8 cellular contexts compared by ENCODE assay signal in genomic region chr5:132736853-132737833, GRCh38. TPM values are rescaled to one million over a fixed set of nuclear protein-coding genes. Genes with fewer than 3 reads are reported as not detected.
DNase-seq lines count a peak whose midpoint lies in the region; ATAC-seq and TF ChIP-seq lines count a peak whose summit lies in the region.

KIF3A (minus strand) TSS chr5:132737546; CDS start chr5:132737419, 127 bp downstream.

- peak within 1 kb of the TSS; percentile 81 to 98 (median 92) for H3K4me3 ChIP-seq in spleen

- no peaks in the 10 kb centered on the region for H3K36me3 Mint-ChIP-seq in WTC11

- H3K27ac ChIP-seq in caudate nucleus (ENCODE audit: low read depth, low read length) (peak within 1 kb of the TSS; percentile 83), spleen (peak within 1 kb of the TSS; percentile 21 to 86 (median 72))

- CTCF ChIA-PET in WTC11 (lab: Charles Lee), result interaction anchor here (0.5 to 2.7 kb wide), 17 partner anchors 9 to 350 kb away, joined by 3 to 21 read pairs (median 4); partner anchors contain the start of genes CCNI2, IL13, SEPTIN8 and SOWAHA

- POLR2A ChIA-PET in WTC11 (lab: Charles Lee), result interaction anchor here (1.2 kb wide), 1 partner anchor 10 kb away, joined by 8 read pairs; the partner anchor contains the start of gene CCNI2

- peaks cover 0 to 16% (median 0%) of the 10 kb centered on the region in 7 donors for H3K27me3 ChIP-seq in spleen (replicated peaks in 1 of 7)

- peaks cover 8 to 26% (median 18%) of the 10 kb centered on the region in 6 donors for H3K4me1 ChIP-seq in spleen

- peak within 1 kb of the TSS; percentile 79 for H3K4me3 Mint-ChIP-seq in WTC11

- DNase-seq in AG08396 (ENCODE audit: low spot score), result peak; percentile 100
- peak; percentile 95 for DNase-seq in NCI-H226
- peak; percentile 99 for DNase-seq in WTC11 (ENCODE audit: low spot score)
- DNase-seq in caudate nucleus (lab: John Stamatoyannopoulos, UW), result peak in 60 of 61 donors; percentile 78 to 97 (median 94)
- DNase-seq in inferior parietal cortex (ENCODE audit: extremely low spot score), result peak; percentile 99
- peak; percentile 99 for DNase-seq in spleen

- no peaks in the 10 kb centered on the region for H3K9me3 Mint-ChIP-seq in WTC11

- intact Hi-C loops in spleen (cut with DNase I; ENCODE audit: low total_unique reads), result no loop called here

- H3K4me1 Mint-ChIP-seq in WTC11, result peaks cover 15% of the 10 kb centered on the region

- H3K27ac Mint-ChIP-seq in WTC11, result no peak within 1 kb of the TSS; the same call in 1 of the 2 replicates

- peaks cover 0 to 2% (median 0%) of the 10 kb centered on the region in 8 donors for H3K9me3 ChIP-seq in spleen

- ATAC-seq in GM18909 (IDR thresholded peaks at IDR 0.05; ENCODE audit: poor library complexity, unreplicated experiment) (peak; percentile 93), HG03175 (IDR thresholded peaks at IDR 0.05; ENCODE audit: unreplicated experiment) (peak; percentile 92), WTC11 (peak; percentile 96)

- no peak for TF ChIP-seq POLR2A in spleen (IDR thresholded peaks at IDR 0.05)

- TF ChIP-seq CTCF in WTC11 (IDR thresholded peaks at IDR 0.05), result no peak
- TF ChIP-seq CTCF in spleen (IDR thresholded peaks at IDR 0.05 in 8 of 11, conservative IDR thresholded peaks at IDR 0.05 in 3 of 11), result peak in 8 of 11 experiments; percentile 10 to 62 (median 40)

- 1 to 2% (median 1%) methylated on average over 42 to 81 of the region's 81 CpGs for WGBS in spleen, 5 donors

- H3K36me3 ChIP-seq in spleen, result peaks cover 0 to 12% (median 0%) of the 10 kb centered on the region in 6 donors

- H3K27me3 Mint-ChIP-seq in WTC11 (ENCODE audit: low read depth), result peaks cover 4% of the 10 kb centered on the region; the same call in 1 of the 2 replicates

TF ChIP-seq in WTC11, 78 proteins besides CTCF, POLR2A, EP300 and RAD21 (continues in another document):
- TF ChIP-seq RORB (CRISPR knock-in tag; IDR thresholded peaks at IDR 0.05), result no peak
- no peak for TF ChIP-seq ESRRA (CRISPR knock-in tag; IDR thresholded peaks at IDR 0.05; ENCODE audit: borderline replicate concordance)
- no peak for TF ChIP-seq JAZF1 (CRISPR knock-in tag; IDR thresholded peaks at IDR 0.05)
- peak; percentile 71 for TF ChIP-seq FOXP1 (CRISPR knock-in tag; IDR thresholded peaks at IDR 0.05; ENCODE audit: borderline replicate concordance)
- TF ChIP-seq ATF1 (CRISPR knock-in tag; IDR thresholded peaks at IDR 0.05), result no peak
- no peak for TF ChIP-seq AFF4 (CRISPR knock-in tag; IDR thresholded peaks at IDR 0.05; ENCODE audit: borderline replicate concordance)
- TF ChIP-seq ZNF671 (CRISPR knock-in tag; IDR thresholded peaks at IDR 0.05), result no peak
- TF ChIP-seq TCF7 (CRISPR knock-in tag; IDR thresholded peaks at IDR 0.05; ENCODE audit: low read depth), result peak; percentile 84; the same call in 1 of the 2 replicates
- TF ChIP-seq FOXP4 (CRISPR knock-in tag; IDR thresholded peaks at IDR 0.05), result 0 out of 2 replicates have a peak, but pooled peaks have one; percentile 59
- TF ChIP-seq STAT6 (CRISPR knock-in tag; conservative IDR thresholded peaks at IDR 0.05; ENCODE audit: low read depth), result no peak
- TF ChIP-seq ZNF317 (CRISPR knock-in tag; IDR thresholded peaks at IDR 0.05; ENCODE audit: borderline replicate concordance, low read depth), result no peak
- no peak for TF ChIP-seq E2F4 (CRISPR knock-in tag; IDR thresholded peaks at IDR 0.05; ENCODE audit: borderline replicate concordance, low read depth)

RNA-seq across cellular contexts. Expression of gene KIF3A, which starts in this region (rescaled TPM):
- total RNA-seq in WTC11 (2021) (10.1 to 12.5 TPM (median 12.1 TPM) in 3 replicates), spleen (10 to 100 TPM in 1 of 7 donors, 1 to 10 TPM in 6; 4.5 to 10.7 (median 7.9) TPM)
- polyA plus RNA-seq in spleen, result 1 to 10 TPM; 1.3 to 2.4 (median 2.1) TPM

Comparison
In these comparisons a context has a peak if more than half of its experiments do, and no peak if none do; other contexts are left out.
1. Peak in every context shown above with its lines: DNase-seq, ATAC-seq, H3K4me3 ChIP-seq and H3K27ac ChIP-seq.